ENCODE assay signal across 8 cellular contexts in genomic region chr10:58385784-58386112, GRCh38. TPM values are rescaled to one million over a fixed set of nuclear protein-coding genes. Genes with fewer than 3 reads are reported as not detected.
DNase-seq lines count a peak whose midpoint lies in the region; ATAC-seq and TF ChIP-seq lines count a peak whose summit lies in the region.

No MANE protein-coding gene starts in this region.

- no peak for TF ChIP-seq CTCF in GM13976 (IDR thresholded peaks at IDR 0.05; ENCODE audit: borderline replicate concordance, control extremely low read depth, extremely low read depth, insufficient read depth, missing control alignments)

- H3K4me3 ChIP-seq in SJCRH30 (peak overlapping the region; percentile 69), thymus (ENCODE audit: low read length) (peak overlapping the region; percentile 75)

- H3K27me3 ChIP-seq in SJCRH30 = no peaks in the 10 kb centered on the region
- H3K27me3 ChIP-seq in thymus (ENCODE audit: control insufficient read depth, insufficient read depth) = no peaks in the 10 kb centered on the region

- H3K4me3 Mint-ChIP-seq in dendritic cell treated with granulocyte-macrophage colony-stimulating factor and Interleukin-4, amounts not matched to agents 40 ng/mL and 50 ng/mL, for 4 days = peak overlapping the region; percentile 98
- H3K4me3 Mint-ChIP-seq in memory B cell = peak overlapping the region; percentile 100

- peaks cover 41% of the 10 kb centered on the region for H3K4me1 Mint-ChIP-seq in dendritic cell treated with granulocyte-macrophage colony-stimulating factor and Interleukin-4, amounts not matched to agents 40 ng/mL and 50 ng/mL, for 4 days (ENCODE audit: low read depth)
- peaks cover 25% of the 10 kb centered on the region for H3K4me1 Mint-ChIP-seq in memory B cell

- no peaks in the 10 kb centered on the region for H3K27me3 Mint-ChIP-seq in dendritic cell treated with granulocyte-macrophage colony-stimulating factor and Interleukin-4, amounts not matched to agents 40 ng/mL and 50 ng/mL, for 4 days
- no peaks in the 10 kb centered on the region for H3K27me3 Mint-ChIP-seq in memory B cell

- no peaks in the 10 kb centered on the region for H3K9me3 Mint-ChIP-seq in dendritic cell treated with granulocyte-macrophage colony-stimulating factor and Interleukin-4, amounts not matched to agents 40 ng/mL and 50 ng/mL, for 4 days
- H3K9me3 Mint-ChIP-seq in memory B cell = no peaks in the 10 kb centered on the region

- in situ Hi-C loops in ACHN (cut with HindIII; ENCODE audit: low pct_ligation_motif_present, low pct_unique_long_range_greater_than_20kb, low sequenced_read_pairs) (no loop called here), GM13976 (cut with MboI; ENCODE audit: low sequenced_read_pairs, unreplicated experiment) (loop anchor here (25.0 kb wide), 1 partner anchor 198 kb away; no protein-coding TSS in a partner anchor)

- under 1% methylated on average over 15 of the region's 15 CpGs for WGBS in thymus

- H3K27ac Mint-ChIP-seq in dendritic cell treated with granulocyte-macrophage colony-stimulating factor and Interleukin-4, amounts not matched to agents 40 ng/mL and 50 ng/mL, for 4 days = peak overlapping the region; percentile 95
- H3K27ac Mint-ChIP-seq in memory B cell = peak overlapping the region; percentile 97

- peak; percentile 59 for DNase-seq in ACHN
- peak; percentile 35 for DNase-seq in GM13976 (ENCODE audit: low spot score)
- peak; percentile 46 to 60 for DNase-seq in SJCRH30
- no peak for DNase-seq in memory B cell (ENCODE audit: low spot score in 2 of 2)
- DNase-seq in T-helper 9 cell = no peak

- H3K36me3 ChIP-seq in SJCRH30 = peaks cover 34% of the 10 kb centered on the region
- H3K36me3 ChIP-seq in thymus (ENCODE audit: control insufficient read depth, insufficient read depth) = peaks cover 7% of the 10 kb centered on the region

- H3K27ac ChIP-seq in SJCRH30 = peak overlapping the region; percentile 73
- H3K27ac ChIP-seq in thymus (ENCODE audit: low read depth) = peak overlapping the region; percentile 88

- no peaks in the 10 kb centered on the region for H3K4me1 ChIP-seq in SJCRH30
- H3K4me1 ChIP-seq in thymus (ENCODE audit: control insufficient read depth, insufficient read depth, low read length) = peaks cover 17% of the 10 kb centered on the region

- intact Hi-C loops in dendritic cell treated with granulocyte-macrophage colony-stimulating factor and Interleukin-4, amounts not matched to agents 40 ng/mL and 50 ng/mL, for 4 days (cut with micrococcal nuclease) = loop anchor here (2.0 kb wide), 1 partner anchor 51 kb away; the partner anchor contains the start of gene UBE2D1

- no peaks in the 10 kb centered on the region for H3K9me3 ChIP-seq in SJCRH30 (replicated peaks)
- no peaks in the 10 kb centered on the region for H3K9me3 ChIP-seq in thymus (ENCODE audit: control insufficient read depth)

- ATAC-seq in HG03039 (IDR thresholded peaks at IDR 0.05; ENCODE audit: unreplicated experiment) (peak; percentile 5), memory B cell (ENCODE audit: low read depth) (no peak)

- H3K36me3 Mint-ChIP-seq in dendritic cell treated with granulocyte-macrophage colony-stimulating factor and Interleukin-4, amounts not matched to agents 40 ng/mL and 50 ng/mL, for 4 days (ENCODE audit: low read depth) = peaks cover 47% of the 10 kb centered on the region
- H3K36me3 Mint-ChIP-seq in memory B cell = peaks cover 11% of the 10 kb centered on the region

RNA-seq across cellular contexts. Expression of gene TFAM, which starts 0.5 kb away (rescaled TPM):
- 59.9 and 60.0 TPM in 2 replicates for total RNA-seq in SJCRH30 (2014; rRNA removed; shearing (Covaris generic))
- polyA plus RNA-seq in thymus = 15.0 TPM

RNA-seq across cellular contexts. Expression of gene UBE2D1, which starts 50.9 kb away (rescaled TPM):
- total RNA-seq in SJCRH30 (2014; rRNA removed; shearing (Covaris generic)) = 13.6 and 15.4 TPM in 2 replicates
- 24.0 TPM for polyA plus RNA-seq in thymus

Comparison
In these comparisons a context has a peak if more than half of its experiments do, and no peak if none do; other contexts are left out.
1. DNase-seq: peak in ACHN (single experiment), GM13976 (single experiment) and SJCRH30 (2 of 2); none in memory B cell (0 of 2) and T-helper 9 cell (single experiment).